12 cellular contexts compared by ENCODE assay signal in genomic region chr16:2016407-2016922, GRCh38. TPM values are rescaled to one million over a fixed set of nuclear protein-coding genes. Genes with fewer than 3 reads are reported as not detected.
A peak's percentile ranks its signal among the peaks of the same experiment; 100 is the strongest.
DNase-seq lines count a peak whose midpoint lies in the region; ATAC-seq and TF ChIP-seq lines count a peak whose summit lies in the region.
"Had no signal": no experiment of that assay in that cellular context is flagged by ENCODE, and none has a peak within 500 bp of the region (broad histone marks: within the 10 kb centered on the region; RNA-seq: fewer than 3 reads in every experiment).

No MANE protein-coding gene starts in this region.

- TF ChIP-seq CTCF in GM12875 (IDR thresholded peaks at IDR 0.05; ENCODE audit: borderline replicate concordance, insufficient read depth, low read depth, low read length) (peak; percentile 65), WI38 (IDR thresholded peaks at IDR 0.05; ENCODE audit: low read depth, low read length) (peak; percentile 38; the same call in 1 of the 2 replicates)

- no peaks in the 10 kb centered on the region for H3K36me3 Mint-ChIP-seq in naive thymus-derived CD4-positive, alpha-beta T cell

- H3K36me3 ChIP-seq in BLaER1 treated with 17β-estradiol and CSF1 and Interleukin-3, amounts not matched to agents 10 nM and 100 nM: no peaks in the 10 kb centered on the region
- H3K36me3 ChIP-seq in naive thymus-derived CD4-positive, alpha-beta T cell (ENCODE audit: control insufficient read depth in 2 of 3, insufficient read depth in 3 of 3, low read length in 3 of 3): no peaks in the 10 kb centered on the region
- H3K36me3 ChIP-seq: thoracic aorta had no signal

- H3K4me1 ChIP-seq in BLaER1 treated with 17β-estradiol and CSF1 and Interleukin-3, amounts not matched to agents 10 nM and 100 nM: peaks cover 28 to 66% (median 35%) of the 10 kb centered on the region in 10 experiments
- no peaks in the 10 kb centered on the region for H3K4me1 ChIP-seq in naive thymus-derived CD4-positive, alpha-beta T cell (ENCODE audit: control insufficient read depth in 2 of 2, insufficient read depth in 2 of 2, low read length in 2 of 2)

- no peaks in the 10 kb centered on the region for H3K9me3 ChIP-seq in BLaER1 treated with 17β-estradiol and CSF1 and Interleukin-3, amounts not matched to agents 10 nM and 100 nM (replicated peaks in 1 of 11)
- no peaks in the 10 kb centered on the region for H3K9me3 ChIP-seq in naive thymus-derived CD4-positive, alpha-beta T cell (ENCODE audit: control insufficient read depth in 2 of 3, low read length in 3 of 3)
- H3K9me3 ChIP-seq: thoracic aorta had no signal

- no peak overlapping the region for H3K4me3 ChIP-seq in BLaER1 treated with 17β-estradiol and CSF1 and Interleukin-3, amounts not matched to agents 10 nM and 100 nM
- H3K4me3 ChIP-seq in GM12875 (ENCODE audit: low read depth, low read length) (no peak overlapping the region), WI38 (ENCODE audit: low read depth, low read length) (no peak overlapping the region)
- H3K4me3 ChIP-seq in naive thymus-derived CD4-positive, alpha-beta T cell (ENCODE audit: low read length): no peak overlapping the region
- H3K4me3 ChIP-seq: thoracic aorta had no signal

- H3K9me3 Mint-ChIP-seq in naive thymus-derived CD4-positive, alpha-beta T cell: peaks cover 0 to 1% (median 0%) of the 10 kb centered on the region in 11 donors

- peaks cover 6 to 23% (median 10%) of the 10 kb centered on the region in 5 donors for H3K27me3 Mint-ChIP-seq in naive thymus-derived CD4-positive, alpha-beta T cell

- no peak for ATAC-seq in naive thymus-derived CD4-positive, alpha-beta T cell
- ATAC-seq in GM19397 (IDR thresholded peaks at IDR 0.05; ENCODE audit: unreplicated experiment) (no peak), left lobe of liver (no peak)

- peaks cover 0 to 3% (median 0%) of the 10 kb centered on the region in 7 donors for H3K4me1 Mint-ChIP-seq in naive thymus-derived CD4-positive, alpha-beta T cell

- peak overlapping the region in 7 of 11 experiments; percentile 40 to 77 (median 62); a peak in 10 of 22 replicates for H3K9ac ChIP-seq in BLaER1 treated with 17β-estradiol and CSF1 and Interleukin-3, amounts not matched to agents 10 nM and 100 nM

- peaks cover 0 to 5% (median 0%) of the 10 kb centered on the region in 11 experiments; a peak in 3 of 22 replicates for H4K20me1 ChIP-seq in BLaER1 treated with 17β-estradiol and CSF1 and Interleukin-3, amounts not matched to agents 10 nM and 100 nM

- H3K27ac Mint-ChIP-seq in naive thymus-derived CD4-positive, alpha-beta T cell: no peak overlapping the region

- H3K27me3 ChIP-seq in BLaER1 treated with 17β-estradiol and CSF1 and Interleukin-3, amounts not matched to agents 10 nM and 100 nM: peaks cover 30 to 43% (median 39%) of the 10 kb centered on the region in 11 experiments
- H3K27me3 ChIP-seq in naive thymus-derived CD4-positive, alpha-beta T cell (ENCODE audit: control insufficient read depth in 2 of 2, insufficient read depth in 2 of 2, low read length in 2 of 2): peaks cover 0 to 4% of the 10 kb centered on the region in 2 donors

- H3K27ac ChIP-seq in BLaER1 treated with 17β-estradiol and CSF1 and Interleukin-3, amounts not matched to agents 10 nM and 100 nM: peak overlapping the region in 6 of 11 experiments; percentile 47 to 89 (median 70); a peak in 10 of 22 replicates
- no peak overlapping the region for H3K27ac ChIP-seq in naive thymus-derived CD4-positive, alpha-beta T cell (ENCODE audit: low read depth, low read length)
- H3K27ac ChIP-seq: thoracic aorta had no signal

- CTCF ChIA-PET in naive thymus-derived CD4-positive, alpha-beta T cell (lab: Charles Lee): interaction anchor here (0.6 to 0.8 kb wide), 2 partner anchors 124 to 1885 kb away, joined by 3 read pairs; no protein-coding TSS in a partner anchor

- H3K4me3 Mint-ChIP-seq in naive thymus-derived CD4-positive, alpha-beta T cell: no peak overlapping the region

- peak overlapping the region in 10 of 11 experiments; percentile 30 to 79 (median 52); a peak in 19 of 22 replicates for H3K4me2 ChIP-seq in BLaER1 treated with 17β-estradiol and CSF1 and Interleukin-3, amounts not matched to agents 10 nM and 100 nM

- DNase-seq in iPS-NIHi11 (ENCODE audit: low spot score) (peak; percentile 50), NCI-H1048 (lab: John Stamatoyannopoulos, UW) (no peak), left lobe of liver (ENCODE audit: low spot score) (no peak)
- no peak for DNase-seq in naive thymus-derived CD4-positive, alpha-beta T cell
- DNase-seq: activated CD4-positive, alpha-beta T cell treated with anti-CD3 and anti-CD28 coated beads for 1 hour; central memory CD4-positive, alpha-beta T cell; NCI-H187 had no signal

- intact Hi-C loops in naive thymus-derived CD4-positive, alpha-beta T cell (cut with micrococcal nuclease): no loop called here

- POLR2A ChIA-PET in naive thymus-derived CD4-positive, alpha-beta T cell (lab: Charles Lee): no interaction called here

RNA-seq across cellular contexts. Expression of gene NPW, which starts 3.1 kb away (rescaled TPM):
- total RNA-seq in naive thymus-derived CD4-positive, alpha-beta T cell: 1 to 10 TPM in 1 of 5 experiments, under 1 TPM in 1, not detected in 3; 0.53 to 1.7 TPM
- not detected for polyA plus RNA-seq in naive thymus-derived CD4-positive, alpha-beta T cell
- total RNA-seq in left lobe of liver: 8.5 TPM
- total RNA-seq: thoracic aorta had no signal

RNA-seq across cellular contexts. Expression of gene ZNF598, which starts 6.8 kb away (rescaled TPM):
- total RNA-seq in naive thymus-derived CD4-positive, alpha-beta T cell: 10 to 100 TPM; 44.3 to 63.2 (median 49.8) TPM
- 1 to 10 TPM; 1.9 to 9.4 TPM for polyA plus RNA-seq in naive thymus-derived CD4-positive, alpha-beta T cell
- 29.9 TPM for total RNA-seq in left lobe of liver

RNA-seq across cellular contexts. Expression of gene NHERF2, which starts 10.2 kb away (rescaled TPM):
- 1 to 10 TPM; 2.5 to 3.8 (median 3.6) TPM for total RNA-seq in naive thymus-derived CD4-positive, alpha-beta T cell
- under 1 TPM; 0.33 to 0.56 TPM for polyA plus RNA-seq in naive thymus-derived CD4-positive, alpha-beta T cell
- total RNA-seq in left lobe of liver: 334 TPM

RNA-seq across cellular contexts. Expression of gene SYNGR3, which starts 26.7 kb away (rescaled TPM):
- total RNA-seq in naive thymus-derived CD4-positive, alpha-beta T cell: 1 to 10 TPM in 2 of 5 experiments, under 1 TPM in 3; 0.49 to 8.8 (median 0.80) TPM
- 1 to 10 TPM in 1 of 2 donors, under 1 TPM in 1; 0.92 to 1.6 TPM for polyA plus RNA-seq in naive thymus-derived CD4-positive, alpha-beta T cell
- 0.30 TPM for total RNA-seq in left lobe of liver

RNA-seq across cellular contexts. Expression of gene NTHL1, which starts 31.2 kb away (rescaled TPM):
- 10 to 100 TPM in 1 of 5 experiments, 1 to 10 TPM in 4; 4.4 to 27.0 (median 7.5) TPM for total RNA-seq in naive thymus-derived CD4-positive, alpha-beta T cell
- 10 to 100 TPM; 16.3 to 17.5 TPM for polyA plus RNA-seq in naive thymus-derived CD4-positive, alpha-beta T cell
- total RNA-seq in left lobe of liver: 109 TPM

Comparison
In these comparisons a context has a peak if more than half of its experiments do, and no peak if none do; other contexts are left out.
1. RNA of gene NHERF2, which starts 10.2 kb away (total RNA-seq): 334 TPM in left lobe of liver (single experiment); 2.5 to 3.8 TPM in naive thymus-derived CD4-positive, alpha-beta T cell; every median in the first group is over 10 times any median in the second.